8 cellular contexts compared by ENCODE assay signal in the genomic region with DNA sequence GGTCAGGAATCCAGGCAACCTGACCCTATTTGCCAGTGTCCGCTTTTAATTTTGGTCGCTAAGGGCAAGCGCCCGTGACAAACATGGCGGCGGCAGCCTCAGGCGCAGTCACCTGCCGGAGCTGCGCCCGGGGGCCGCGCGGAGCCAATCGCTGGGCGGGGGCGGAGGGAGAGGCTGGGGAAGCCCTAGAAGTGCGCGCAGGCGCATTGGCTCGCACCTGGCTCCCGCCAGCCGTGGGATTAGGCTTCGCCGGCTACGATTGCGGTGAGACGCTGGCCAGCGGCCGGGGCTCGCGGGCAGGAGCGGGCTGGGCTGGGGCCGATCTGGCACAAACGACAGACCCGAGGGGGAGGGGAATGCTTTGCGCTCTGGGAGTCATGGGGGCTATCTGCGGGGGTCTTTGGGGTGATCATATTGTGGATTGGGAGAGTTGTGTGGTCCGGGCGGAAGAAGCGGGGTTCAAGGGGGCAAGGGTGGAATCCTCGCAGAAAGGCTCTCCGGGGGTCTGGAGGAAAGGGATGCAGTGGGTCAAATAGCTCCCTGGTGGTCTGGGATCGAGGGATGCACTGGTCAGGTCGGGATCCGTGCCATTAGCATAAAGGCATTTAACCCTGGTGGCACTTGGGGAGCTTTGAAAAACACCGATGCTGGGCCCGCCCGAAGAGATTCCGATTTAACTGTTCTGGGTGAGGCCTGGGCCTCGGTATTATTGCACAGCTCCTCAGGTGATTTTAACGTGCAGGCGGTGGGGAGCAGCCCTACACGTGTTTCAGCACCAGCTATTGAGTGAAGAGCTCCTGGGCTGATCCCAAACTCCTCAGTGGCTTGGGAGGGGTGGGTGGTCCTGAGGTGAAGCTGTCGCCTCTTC. TPM values are rescaled to one million over a fixed set of nuclear protein-coding genes. Genes with fewer than 3 reads are reported as not detected.
DNase-seq lines count a peak whose midpoint lies in the region; ATAC-seq and TF ChIP-seq lines count a peak whose summit lies in the region.

No MANE protein-coding gene starts in this region.

- TF ChIP-seq CTCF in DND-41 (IDR thresholded peaks at IDR 0.05; ENCODE audit: borderline replicate concordance, extremely low read depth, low read length, poor library complexity, severe bottlenecking) (no peak), foreskin fibroblast (IDR thresholded peaks at IDR 0.05; ENCODE audit: low read depth, low read length) (no peak)

- H3K9me3 ChIP-seq in DND-41 (ENCODE audit: insufficient read depth, low read length, severe bottlenecking) (no peaks in the 10 kb centered on the region), neuron (ENCODE audit: low read length) (no peaks in the 10 kb centered on the region), subcutaneous abdominal adipose tissue (ENCODE audit: control insufficient read depth in 5 of 5, low read length in 5 of 5) (no peaks in the 10 kb centered on the region)

- H4K20me1 ChIP-seq in DND-41 (ENCODE audit: insufficient read depth, low read length): no peaks in the 10 kb centered on the region

- no peaks in the 10 kb centered on the region for H3K36me3 ChIP-seq in DND-41 (ENCODE audit: insufficient read depth, low read length)
- H3K36me3 ChIP-seq in neuron (ENCODE audit: insufficient read depth, low read length): no peaks in the 10 kb centered on the region
- H3K36me3 ChIP-seq in subcutaneous abdominal adipose tissue (ENCODE audit: control insufficient read depth in 5 of 5, insufficient read depth in 5 of 5, low read length in 5 of 5): no peaks in the 10 kb centered on the region

- peak overlapping the region; percentile 76 for H3K4me2 ChIP-seq in DND-41 (ENCODE audit: insufficient read depth, low read length)

- H3K4me1 ChIP-seq in DND-41 (ENCODE audit: insufficient read depth, low read length) (peaks cover 27% of the 10 kb centered on the region), neuron (ENCODE audit: insufficient read depth, low read length) (peaks cover 21% of the 10 kb centered on the region), subcutaneous abdominal adipose tissue (ENCODE audit: control insufficient read depth in 5 of 5, insufficient read depth in 5 of 5, low read length in 5 of 5) (peaks cover 0 to 29% (median 23%) of the 10 kb centered on the region in 5 donors)

- peaks cover 5% of the 10 kb centered on the region; the same call in 1 of the 2 replicates for H3K79me2 ChIP-seq in DND-41 (ENCODE audit: insufficient read depth, low read length)

- peak; percentile 66 for TF ChIP-seq POLR2A in Raji (IDR thresholded peaks at IDR 0.05; ENCODE audit: insufficient read depth, low read depth, low read length)

- peak; percentile 88 for DNase-seq in DND-41
- peak; percentile 34 for DNase-seq in GOT3 (lab: John Stamatoyannopoulos, UW)
- DNase-seq in M059J (ENCODE audit: low read depth): peak; percentile 90
- peak; percentile 91 for DNase-seq in activated gamma-delta T cell treated with Interleukin-2 at 50 U/mL for 16 hours
- peak; percentile 68 to 92 for DNase-seq in foreskin fibroblast

- H3K27me3 ChIP-seq in DND-41 (ENCODE audit: insufficient read depth, low read length, poor library complexity): no peaks in the 10 kb centered on the region
- H3K27me3 ChIP-seq in neuron (ENCODE audit: insufficient read depth, low read length): no peaks in the 10 kb centered on the region
- no peaks in the 10 kb centered on the region for H3K27me3 ChIP-seq in subcutaneous abdominal adipose tissue (ENCODE audit: control insufficient read depth in 5 of 5, insufficient read depth in 4 of 5, low read length in 5 of 5)

- ATAC-seq in DND-41 (ENCODE audit: insufficient read depth, low read depth): peak; percentile 96

- H3K27ac ChIP-seq in DND-41 (ENCODE audit: low read length): peak overlapping the region; percentile 64
- H3K27ac ChIP-seq in subcutaneous abdominal adipose tissue (ENCODE audit: low read depth, low read length): no peak overlapping the region

- H3K4me3 ChIP-seq in DND-41 (ENCODE audit: low read depth in 1 of 2, low read length in 2 of 2) (peak overlapping the region; percentile 39 to 62; a peak in 3 of 4 replicates), foreskin fibroblast (ENCODE audit: low read depth in 1 of 2, low read length in 2 of 2) (peak overlapping the region; percentile 52), neuron (ENCODE audit: low read length) (peak overlapping the region; percentile 62), subcutaneous abdominal adipose tissue (ENCODE audit: low read depth in 1 of 5, low read length in 5 of 5) (peak overlapping the region; percentile 63 to 80 (median 75))

- peak overlapping the region; percentile 63 for H3K9ac ChIP-seq in DND-41 (ENCODE audit: low read depth, low read length)
- H3K9ac ChIP-seq in subcutaneous abdominal adipose tissue (ENCODE audit: low read length in 5 of 5): peak overlapping the region in 4 of 5 donors; percentile 56 to 79 (median 62)

- H2AFZ ChIP-seq in DND-41 (ENCODE audit: low read depth, low read length) (peak overlapping the region; percentile 95), neuron (ENCODE audit: low read depth, low read length) (peak overlapping the region; percentile 50)

RNA-seq across cellular contexts. Expression of gene C10orf95, which starts 10.1 kb away (rescaled TPM):
- total RNA-seq in M059J (2014; rRNA removed; shearing (Covaris generic)): not detected in 2 replicates

RNA-seq across cellular contexts. Expression of gene CUEDC2, which starts 29.0 kb away (rescaled TPM):
- 33.1 and 50.9 TPM in 2 replicates for total RNA-seq in M059J (2014; rRNA removed; shearing (Covaris generic))

RNA-seq across cellular contexts. Expression of gene FBXL15, which starts 40.8 kb away (rescaled TPM):
- total RNA-seq in M059J (2014; rRNA removed; shearing (Covaris generic)): 8.2 and 18.8 TPM in 2 replicates

RNA-seq across cellular contexts. Expression of gene ACTR1A, which starts 41.1 kb away (rescaled TPM):
- total RNA-seq in M059J (2014; rRNA removed; shearing (Covaris generic)): 120 and 173 TPM in 2 replicates

RNA-seq across cellular contexts. Expression of gene SUFU, which starts 42.4 kb away (rescaled TPM):
- 1.9 and 4.6 TPM in 2 replicates for total RNA-seq in M059J (2014; rRNA removed; shearing (Covaris generic))

Comparison
In these comparisons a context has a peak if more than half of its experiments do, and no peak if none do; other contexts are left out.
1. DNase-seq: peak in every context shown above with its lines; median percentile 91 in activated gamma-delta T cell treated with Interleukin-2 at 50 U/mL for 16 hours; 90 in M059J; 88 in DND-41; 80 in foreskin fibroblast; 34 in GOT3.